11 cellular contexts compared by ENCODE assay signal in the genomic region with DNA sequence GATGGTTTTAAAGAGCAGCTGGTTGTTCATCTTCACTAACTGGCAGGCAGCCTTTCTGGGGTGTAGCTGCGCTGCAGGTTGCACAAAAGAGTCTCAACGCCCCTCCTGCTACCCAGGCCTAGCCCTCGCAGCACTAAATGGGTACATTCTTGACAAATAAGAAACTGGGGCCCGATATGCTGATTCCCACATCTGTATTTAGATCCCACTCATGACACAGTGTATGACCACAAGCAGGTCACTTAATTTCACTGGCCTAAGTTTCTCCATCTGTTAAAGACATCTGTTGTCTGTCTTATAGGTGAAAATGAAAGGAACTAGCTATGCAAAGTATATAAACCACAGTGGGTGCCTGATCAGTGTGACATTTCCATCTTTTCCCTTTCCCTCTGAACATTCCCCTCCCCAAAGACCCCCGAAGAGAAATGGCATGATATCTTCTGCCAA.
DNase-seq lines count a peak whose midpoint lies in the region; ATAC-seq and TF ChIP-seq lines count a peak whose summit lies in the region.
"Had no signal": no experiment of that assay in that cellular context is flagged by ENCODE, and none has a peak within 500 bp of the region (broad histone marks: within the 10 kb centered on the region; RNA-seq: fewer than 3 reads in every experiment).

No MANE protein-coding gene starts in this region.

- ATAC-seq in GM18498 (IDR thresholded peaks at IDR 0.05; ENCODE audit: unreplicated experiment) (peak; percentile 91), GM21515 (IDR thresholded peaks at IDR 0.05; ENCODE audit: unreplicated experiment) (peak; percentile 81), HG03196 (IDR thresholded peaks at IDR 0.05; ENCODE audit: unreplicated experiment) (peak; percentile 80)

- peak overlapping the region; percentile 39 for H3K4me3 Mint-ChIP-seq in glutamatergic neuron (ENCODE audit: unreplicated experiment)
- no peak overlapping the region for H3K4me3 Mint-ChIP-seq in T-helper 2 cell treated with Interferon-gamma antibody and Interleukin-4, amounts not matched to agents 5 μg/mL and 100 μg/mL, for 36 hours
- H3K4me3 Mint-ChIP-seq: neural crest cell had no signal

- H3K4me1 Mint-ChIP-seq in glutamatergic neuron (ENCODE audit: low read depth, unreplicated experiment): peaks cover 20% of the 10 kb centered on the region
- H3K4me1 Mint-ChIP-seq in T-helper 2 cell treated with Interferon-gamma antibody and Interleukin-4, amounts not matched to agents 5 μg/mL and 100 μg/mL, for 36 hours (ENCODE audit: low read depth): peaks cover 4% of the 10 kb centered on the region

- peaks cover 3% of the 10 kb centered on the region for H3K27me3 Mint-ChIP-seq in glutamatergic neuron (ENCODE audit: unreplicated experiment)
- no peaks in the 10 kb centered on the region for H3K27me3 Mint-ChIP-seq in T-helper 2 cell treated with Interferon-gamma antibody and Interleukin-4, amounts not matched to agents 5 μg/mL and 100 μg/mL, for 36 hours (ENCODE audit: low read depth)

- peaks cover 4% of the 10 kb centered on the region for H3K9me3 Mint-ChIP-seq in glutamatergic neuron (ENCODE audit: unreplicated experiment)
- H3K9me3 Mint-ChIP-seq in T-helper 2 cell treated with Interferon-gamma antibody and Interleukin-4, amounts not matched to agents 5 μg/mL and 100 μg/mL, for 36 hours: peaks cover 12% of the 10 kb centered on the region

- peaks cover 12% of the 10 kb centered on the region for H3K36me3 Mint-ChIP-seq in glutamatergic neuron (ENCODE audit: unreplicated experiment)
- H3K36me3 Mint-ChIP-seq in T-helper 2 cell treated with Interferon-gamma antibody and Interleukin-4, amounts not matched to agents 5 μg/mL and 100 μg/mL, for 36 hours (ENCODE audit: low read depth): peaks cover 5% of the 10 kb centered on the region

- no peak for DNase-seq in glutamatergic neuron
- DNase-seq in SW 1271 (lab: John Stamatoyannopoulos, UW): no peak
- DNase-seq in T-helper 2 cell treated with Interferon-gamma antibody and Interleukin-4, amounts not matched to agents 5 μg/mL and 100 μg/mL, for 36 hours (ENCODE audit: low spot score): no peak
- DNase-seq in NCI-H1417 treated with DMSO at 0.1 percent for 48 hours (lab: John Stamatoyannopoulos, UW): no peak
- no peak for DNase-seq in NCI-H1105 treated with DMSO at 0.1 percent for 48 hours (lab: John Stamatoyannopoulos, UW)
- DNase-seq: activated effector memory CD4-positive, alpha-beta T cell treated with Interleukin-2 at 50 U/mL for 16 hours; DMS79 had no signal

- TF ChIP-seq CTCF in glutamatergic neuron (IDR thresholded peaks at IDR 0.05; ENCODE audit: partially characterized antibody, unreplicated experiment): no peak

- peak overlapping the region; percentile 69 for H3K27ac Mint-ChIP-seq in glutamatergic neuron (ENCODE audit: unreplicated experiment)
- H3K27ac Mint-ChIP-seq in T-helper 2 cell treated with Interferon-gamma antibody and Interleukin-4, amounts not matched to agents 5 μg/mL and 100 μg/mL, for 36 hours: no peak overlapping the region
